17 cellular contexts compared by ENCODE assay signal in genomic region chr9:13013976-13014375, GRCh38.
DNase-seq lines count a peak whose midpoint lies in the region; ATAC-seq and TF ChIP-seq lines count a peak whose summit lies in the region.
"Had no signal": no experiment of that assay in that cellular context is flagged by ENCODE, and none has a peak within 500 bp of the region (broad histone marks: within the 10 kb centered on the region; RNA-seq: fewer than 3 reads in every experiment).

No MANE protein-coding gene starts in this region.

- TF ChIP-seq EP300 in SK-N-SH (IDR thresholded peaks at IDR 0.05; ENCODE audit: borderline replicate concordance in 1 of 2, low read depth in 1 of 2, low read length in 1 of 2) = no peak

- H4K20me1 ChIP-seq in SK-N-SH (ENCODE audit: insufficient read depth) = no peaks in the 10 kb centered on the region
- H4K20me1 ChIP-seq in smooth muscle cell (ENCODE audit: low read depth) = no peaks in the 10 kb centered on the region

- no peaks in the 10 kb centered on the region for H3K79me2 ChIP-seq in SK-N-SH (ENCODE audit: insufficient read depth)
- no peaks in the 10 kb centered on the region for H3K79me2 ChIP-seq in smooth muscle cell (ENCODE audit: low read depth)

- H3K27ac ChIP-seq in SK-N-SH (ENCODE audit: low read depth in 2 of 2, low read length in 1 of 2) = no peak overlapping the region
- H3K27ac ChIP-seq in smooth muscle cell (ENCODE audit: low read depth) = peak overlapping the region; percentile 78
- H3K27ac ChIP-seq: 22Rv1, C4-2B had no signal

- H3K27me3 ChIP-seq in SK-N-SH (ENCODE audit: insufficient read depth) = no peaks in the 10 kb centered on the region
- no peaks in the 10 kb centered on the region for H3K27me3 ChIP-seq in smooth muscle cell (ENCODE audit: low read depth)

- TF ChIP-seq CTCF in SK-N-SH (IDR thresholded peaks at IDR 0.05) (no peak), astrocyte of the spinal cord (IDR thresholded peaks at IDR 0.05; ENCODE audit: low read depth, low read length) (no peak), smooth muscle cell (IDR thresholded peaks at IDR 0.05; ENCODE audit: borderline replicate concordance, insufficient read depth, poor library complexity, severe bottlenecking) (no peak)

- no peak overlapping the region for H3K4me2 ChIP-seq in SK-N-SH
- peak overlapping the region; percentile 45 for H3K4me2 ChIP-seq in smooth muscle cell

- H3K9me2 ChIP-seq in SK-N-SH = no peaks in the 10 kb centered on the region

- H3K36me3 ChIP-seq in SK-N-SH (replicated peaks in 1 of 2; ENCODE audit: control insufficient read depth in 1 of 2, insufficient read depth in 2 of 2, low read length in 1 of 2) (no peaks in the 10 kb centered on the region), smooth muscle cell (ENCODE audit: low read depth) (no peaks in the 10 kb centered on the region)

- no peak for TF ChIP-seq RAD21 in SK-N-SH (IDR thresholded peaks at IDR 0.05; ENCODE audit: low read length)

- peaks cover 0 to 6% of the 10 kb centered on the region in 2 experiments; a peak in 1 of 4 replicates for H3K4me1 ChIP-seq in SK-N-SH (ENCODE audit: control insufficient read depth in 1 of 2, insufficient read depth in 2 of 2, low read depth in 1 of 2, low read length in 1 of 2)
- H3K4me1 ChIP-seq in smooth muscle cell (ENCODE audit: low read depth) = no peaks in the 10 kb centered on the region
- H3K4me1 ChIP-seq: Caco-2 had no signal

- H3K4me3 ChIP-seq in SK-N-SH (ENCODE audit: low read depth in 2 of 2, low read length in 1 of 2) = no peak overlapping the region
- no peak overlapping the region for H3K4me3 ChIP-seq in astrocyte of the spinal cord (ENCODE audit: low read depth, low read length)
- no peak overlapping the region for H3K4me3 ChIP-seq in smooth muscle cell

- H3F3A ChIP-seq in SK-N-SH (replicated peaks; ENCODE audit: insufficient read depth) (no peaks in the 10 kb centered on the region), smooth muscle cell (ENCODE audit: low read depth) (peaks cover 7% of the 10 kb centered on the region)

- 0 out of 2 replicates have a peak overlapping the region, but pooled peaks have one; percentile 54 for H2AFZ ChIP-seq in SK-N-SH (ENCODE audit: low read depth)
- H2AFZ ChIP-seq in smooth muscle cell (ENCODE audit: low read depth) = peak overlapping the region; percentile 45

- in situ Hi-C loops in astrocyte of the spinal cord (cut with HindIII; ENCODE audit: low sequenced_read_pairs) = no loop called here

- ATAC-seq in SK-N-SH treated with all-trans-retinoic acid at 6 μM for 48 hours = no peak
- ATAC-seq in GM21367 (IDR thresholded peaks at IDR 0.05; ENCODE audit: unreplicated experiment) = no peak
- ATAC-seq: HCT116 had no signal

- POLR2A ChIA-PET in SK-N-SH (lab: Yijun Ruan, JAX) = no interaction called here

- 0% methylated on average over 1 of the region's 1 CpG for WGBS in SK-N-SH (ENCODE audit: low lambda C conversion rate)
- WGBS in smooth muscle cell (ENCODE audit: low lambda C conversion rate) = 0% methylated on average over 1 of the region's 1 CpG

- no peak for DNase-seq in SK-N-SH
- DNase-seq in astrocyte of the spinal cord (ENCODE audit: low read depth, low spot score) = peak; percentile 80
- DNase-seq in iris pigment epithelial cell (ENCODE audit: low read depth) = peak; percentile 82
- no peak for DNase-seq in smooth muscle cell (lab: John Stamatoyannopoulos, UW; ENCODE audit: unreplicated experiment)
- no peak for DNase-seq in globus pallidus (ENCODE audit: low spot score)
- DNase-seq in NCI-H524 treated with DMSO at 0.1 percent for 48 hours (lab: John Stamatoyannopoulos, UW) = no peak
- DNase-seq: Caco-2; DMS53; NCI-H1048; NCI-H2227 treated with DMSO at 0.1 percent for 48 hours; NCI-H526 treated with DMSO at 0.1 percent for 48 hours; NK-92 treated with Interleukin-12 subunit alpha and Interleukin-12 subunit beta, amount 100 ng/mL, for 24 hours had no signal

- no peaks in the 10 kb centered on the region for H3K9me3 ChIP-seq in SK-N-SH
- no peaks in the 10 kb centered on the region for H3K9me3 ChIP-seq in smooth muscle cell (replicated peaks; ENCODE audit: low read depth)
- H3K9me3 ChIP-seq: Caco-2 had no signal

- CTCF ChIA-PET in SK-N-SH (lab: Yijun Ruan, JAX) = no interaction called here

- no peak overlapping the region for H3K9ac ChIP-seq in SK-N-SH
- H3K9ac ChIP-seq in smooth muscle cell (ENCODE audit: low read depth) = no peak overlapping the region

TF ChIP-seq in SK-N-SH, 30 proteins besides CTCF, POLR2A, EP300 and RAD21:
- no peak for TF ChIP-seq POLR2AphosphoS5 (IDR thresholded peaks at IDR 0.05; ENCODE audit: low read depth, low read length)
- no peak for TF ChIP-seq YY1 (IDR thresholded peaks at IDR 0.05; ENCODE audit: low read depth)
- TF ChIP-seq FOXM1 (IDR thresholded peaks at IDR 0.05; ENCODE audit: low read depth) = no peak
- TF ChIP-seq RFX5 (IDR thresholded peaks at IDR 0.05; ENCODE audit: low read length) = no peak
- no peak for TF ChIP-seq USF1 (IDR thresholded peaks at IDR 0.05; ENCODE audit: borderline replicate concordance, low read depth)

TF ChIP-seq in SK-N-SH treated with all-trans-retinoic acid at 6 μM for 48 hours, 23 proteins besides CTCF, POLR2A, EP300 and RAD21:
- TF ChIP-seq ZNF565 (CRISPR knock-in tag; conservative IDR thresholded peaks at IDR 0.05; ENCODE audit: low read depth) (no peak), PATZ1 (CRISPR knock-in tag; IDR thresholded peaks at IDR 0.05; ENCODE audit: borderline replicate concordance) (no peak), TCF4 (CRISPR knock-in tag; IDR thresholded peaks at IDR 0.05; ENCODE audit: borderline replicate concordance) (no peak), RARB (CRISPR knock-in tag; IDR thresholded peaks at IDR 0.05) (no peak), TOX (CRISPR knock-in tag; IDR thresholded peaks at IDR 0.05; ENCODE audit: borderline replicate concordance) (no peak), BACH2 (CRISPR knock-in tag; IDR thresholded peaks at IDR 0.05; ENCODE audit: borderline replicate concordance) (no peak), PPARA (CRISPR knock-in tag; IDR thresholded peaks at IDR 0.05; ENCODE audit: borderline replicate concordance) (no peak), CSRNP3 (CRISPR knock-in tag; IDR thresholded peaks at IDR 0.05) (no peak), ZFP30 (CRISPR knock-in tag; IDR thresholded peaks at IDR 0.05) (no peak), CSDC2 (CRISPR knock-in tag; IDR thresholded peaks at IDR 0.05) (no peak), ISL1 (CRISPR knock-in tag; IDR thresholded peaks at IDR 0.05) (no peak), ZNF70 (CRISPR knock-in tag; IDR thresholded peaks at IDR 0.05) (no peak)

Comparison
In these comparisons a context has a peak if more than half of its experiments do, and no peak if none do; other contexts are left out.
1. DNase-seq: peak in astrocyte of the spinal cord (single experiment) and iris pigment epithelial cell (single experiment); none in SK-N-SH (single experiment), smooth muscle cell (single experiment), globus pallidus (single experiment) and NCI-H524 treated with DMSO at 0.1 percent for 48 hours (single experiment).